ENCODE assay signal across 10 cellular contexts in genomic region chr10:17226891-17227303, GRCh38. TPM values are rescaled to one million over a fixed set of nuclear protein-coding genes. Genes with fewer than 3 reads are reported as not detected.
DNase-seq lines count a peak whose midpoint lies in the region; ATAC-seq and TF ChIP-seq lines count a peak whose summit lies in the region.
"Had no signal": no experiment of that assay in that cellular context is flagged by ENCODE, and none has a peak within 500 bp of the region (broad histone marks: within the 10 kb centered on the region; RNA-seq: fewer than 3 reads in every experiment).

No MANE protein-coding gene starts in this region.

- DNase-seq in ELF-1 (ENCODE audit: low read depth, low spot score) (peak; percentile 62), SK-MEL-5 (ENCODE audit: low read depth, low spot score) (peak; percentile 47), fibroblast of the aortic adventitia (ENCODE audit: low read depth) (no peak), gastrocnemius medialis (no peak), NCI-H345 (lab: John Stamatoyannopoulos, UW) (no peak), mucosa of descending colon (no peak), Ammon's horn (ENCODE audit: low spot score) (no peak)
- DNase-seq in stimulated activated CD4-positive, alpha-beta T cell treated with anti-CD3 and anti-CD28 coated beads, Interleukin-2, amount 100 ng/mL, for 48 hours: no peak
- DNase-seq: SW 1271 had no signal

- H3K9me3 ChIP-seq in gastrocnemius medialis (no peaks in the 10 kb centered on the region), mucosa of descending colon (no peaks in the 10 kb centered on the region)

- ATAC-seq in gastrocnemius medialis: no peak
- ATAC-seq in mucosa of descending colon: no peak
- ATAC-seq: sciatic nerve had no signal

- TF ChIP-seq CTCF in fibroblast of the aortic adventitia (IDR thresholded peaks at IDR 0.05; ENCODE audit: insufficient read depth, low read length): no peak
- no peak for TF ChIP-seq CTCF in gastrocnemius medialis (IDR thresholded peaks at IDR 0.05 in 4 of 5, conservative IDR thresholded peaks at IDR 0.05 in 1 of 5)
- no peak for TF ChIP-seq CTCF in mucosa of descending colon (IDR thresholded peaks at IDR 0.05)

- peak overlapping the region; percentile 91 to 94 (median 92) for H3K27ac ChIP-seq in gastrocnemius medialis

- H3K4me1 ChIP-seq in gastrocnemius medialis (peaks cover 0 to 12% of the 10 kb centered on the region in 2 donors), mucosa of descending colon (ENCODE audit: low read depth) (peaks cover 11% of the 10 kb centered on the region)

- intact Hi-C loops in gastrocnemius medialis (cut with DNase I; ENCODE audit: low total_unique reads): loop anchor here (5.0 kb wide), 1 partner anchor 225 kb away; no protein-coding TSS in a partner anchor
- intact Hi-C loops in mucosa of descending colon (cut with DNase I, micrococcal nuclease): no loop called here

- no peak for TF ChIP-seq POLR2A in gastrocnemius medialis (IDR thresholded peaks at IDR 0.05)

- H3K36me3 ChIP-seq in gastrocnemius medialis: no peaks in the 10 kb centered on the region
- H3K36me3 ChIP-seq in mucosa of descending colon (ENCODE audit: low read depth): no peaks in the 10 kb centered on the region

- peak overlapping the region; percentile 19 for H3K4me3 ChIP-seq in fibroblast of the aortic adventitia (ENCODE audit: low read depth, low read length)
- peak overlapping the region in 1 of 4 donors; percentile 83 for H3K4me3 ChIP-seq in gastrocnemius medialis
- no peak overlapping the region for H3K4me3 ChIP-seq in mucosa of descending colon

- H3K27me3 ChIP-seq in gastrocnemius medialis: peaks cover 17 to 46% (median 34%) of the 10 kb centered on the region in 3 donors

- in situ Hi-C loops in SK-MEL-5 (cut with HindIII; ENCODE audit: low pct_unique_long_range_greater_than_20kb, low sequenced_read_pairs): loop anchor here (25.0 kb wide), 1 partner anchor 365 kb away; no protein-coding TSS in a partner anchor
- in situ Hi-C loops in gastrocnemius medialis (cut with MboI; ENCODE audit: low sequenced_read_pairs in 4 of 4): no loop called here

RNA-seq across cellular contexts. Expression of gene VIM, which starts 1.1 kb away (rescaled TPM):
- total RNA-seq in SK-MEL-5 (2014; rRNA removed; shearing (Covaris generic)): 2,222 and 2,306 TPM in 2 replicates
- 2,226 and 2,601 TPM in 2 replicates for polyA plus RNA-seq in SK-MEL-5 (2015; cell fraction: cytosol; rRNA removed)
- 999 and 1,074 TPM in 2 replicates for polyA plus RNA-seq in SK-MEL-5 (2015; cell fraction: nucleus; rRNA removed)
- total RNA-seq in fibroblast of the aortic adventitia (ENCODE audit: low replicate concordance) (10,091 and 12,680 TPM in 2 replicates), gastrocnemius medialis (100 to 1,000 TPM; 355 to 835 (median 589) TPM), mucosa of descending colon (100 to 1,000 TPM; 128 to 550 (median 355) TPM)

RNA-seq across cellular contexts. Expression of gene TRDMT1, which starts 25.4 kb away (rescaled TPM):
- total RNA-seq in SK-MEL-5 (2014; rRNA removed; shearing (Covaris generic)): 8.0 and 9.7 TPM in 2 replicates
- 5.0 and 5.9 TPM in 2 replicates for polyA plus RNA-seq in SK-MEL-5 (2015; cell fraction: cytosol; rRNA removed)
- 9.1 and 17.5 TPM in 2 replicates for polyA plus RNA-seq in SK-MEL-5 (2015; cell fraction: nucleus; rRNA removed)
- 11.9 and 19.1 TPM in 2 replicates for total RNA-seq in fibroblast of the aortic adventitia (ENCODE audit: low replicate concordance)
- total RNA-seq in gastrocnemius medialis: 1 to 10 TPM in 3 of 4 donors, under 1 TPM in 1; 0.85 to 4.7 (median 2.1) TPM
- 1 to 10 TPM; 4.7 to 7.8 (median 7.4) TPM for total RNA-seq in mucosa of descending colon

Comparison
In these comparisons a context has a peak if more than half of its experiments do, and no peak if none do; other contexts are left out.
1. DNase-seq: peak in ELF-1 (single experiment) and SK-MEL-5 (single experiment); none in fibroblast of the aortic adventitia (single experiment), gastrocnemius medialis (0 of 2), NCI-H345 (single experiment), stimulated activated CD4-positive, alpha-beta T cell treated with anti-CD3 and anti-CD28 coated beads, Interleukin-2, amount 100 ng/mL, for 48 hours (0 of 2), mucosa of descending colon (0 of 3) and Ammon's horn (single experiment).